ENCODE assay signal across 23 cellular contexts in the genomic region with DNA sequence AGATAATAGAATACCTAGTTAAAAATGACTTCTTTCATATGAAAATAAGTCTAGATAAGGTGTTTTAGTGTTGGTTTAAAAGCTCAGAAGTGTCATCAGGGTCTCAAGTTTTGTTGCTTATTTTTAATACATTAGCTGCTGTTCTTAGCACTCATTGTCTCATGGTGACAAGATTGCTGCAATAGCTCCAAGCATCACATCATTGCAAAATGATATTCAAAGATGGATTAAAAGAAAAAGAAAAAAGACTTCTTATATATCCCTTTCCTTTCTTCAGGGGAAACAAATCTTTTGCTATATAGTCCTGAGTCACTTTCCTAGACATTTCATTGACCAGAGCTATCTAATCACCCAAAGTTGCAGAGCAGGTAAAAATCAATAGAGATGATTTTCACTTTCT.
DNase-seq lines count a peak whose midpoint lies in the region; ATAC-seq, FAIRE-seq and TF ChIP-seq lines count a peak whose summit lies in the region.
"Had no signal": no experiment of that assay in that cellular context is flagged by ENCODE, and none has a peak within 500 bp of the region (broad histone marks: within the 10 kb centered on the region; RNA-seq: fewer than 3 reads in every experiment).

No MANE protein-coding gene starts in this region.

- no TSS peak for BruUV-seq in K562 (replicated peaks; lab: Mats Ljungman, UMichigan)

- POLR2A ChIA-PET in K562 (lab: Yijun Ruan, JAX): no interaction called here

- intact Hi-C loops in K562 (cut with micrococcal nuclease): no loop called here
- intact Hi-C loops in sigmoid colon (cut with DNase I): no loop called here
- intact Hi-C loops in kidney (cut with DNase I): no loop called here

- H3K9me3 ChIP-seq in K562 (replicated peaks; ENCODE audit: control insufficient read depth, insufficient read depth, low read depth, low read length) (no peaks in the 10 kb centered on the region), sigmoid colon (no peaks in the 10 kb centered on the region), kidney (ENCODE audit: control insufficient read depth in 1 of 2, low read length in 2 of 2) (no peaks in the 10 kb centered on the region)
- H3K9me3 ChIP-seq: A549 had no signal

- H3K36me3 Mint-ChIP-seq in activated naive CD8-positive, alpha-beta T cell: peaks cover 61% of the 10 kb centered on the region
- H3K36me3 Mint-ChIP-seq in activated naive CD8-positive, alpha-beta T cell treated with anti-CD3 and anti-CD28 coated beads for 36 hours: peaks cover 59% of the 10 kb centered on the region

- no peaks in the 10 kb centered on the region for H4K20me1 ChIP-seq in K562 (replicated peaks; ENCODE audit: control insufficient read depth, insufficient read depth, low read length)

- H3K27ac ChIP-seq in K562 (ENCODE audit: extremely low read depth, low read depth, low read length) (no peak overlapping the region), sigmoid colon (no peak overlapping the region), kidney (ENCODE audit: low read depth in 2 of 2, low read length in 2 of 2) (no peak overlapping the region)
- H3K27ac ChIP-seq: 22Rv1; A549; BLaER1 treated with 17β-estradiol and CSF1 and Interleukin-3, amounts not matched to agents 10 nM and 100 nM; C4-2B had no signal

- H3K4me1 Mint-ChIP-seq in activated naive CD8-positive, alpha-beta T cell (ENCODE audit: low read depth): peaks cover 17% of the 10 kb centered on the region
- peaks cover 9% of the 10 kb centered on the region for H3K4me1 Mint-ChIP-seq in activated naive CD8-positive, alpha-beta T cell treated with anti-CD3 and anti-CD28 coated beads for 36 hours
- H3K4me1 Mint-ChIP-seq: B cell had no signal

- CTCF ChIA-PET in K562 (lab: Yijun Ruan, JAX; ENCODE audit: low intra/inter-chr PET ratio): no interaction called here

- in situ Hi-C loops in K562 (cut with MboI): no loop called here

- H3K9me3 Mint-ChIP-seq in activated naive CD8-positive, alpha-beta T cell (ENCODE audit: low read depth): peaks cover 8% of the 10 kb centered on the region
- peaks cover 8% of the 10 kb centered on the region for H3K9me3 Mint-ChIP-seq in activated naive CD8-positive, alpha-beta T cell treated with anti-CD3 and anti-CD28 coated beads for 36 hours
- H3K9me3 Mint-ChIP-seq: CD8-positive, alpha-beta memory T cell had no signal

- no peak overlapping the region for H3K4me3 ChIP-seq in K562
- no peak overlapping the region for H3K4me3 ChIP-seq in sigmoid colon
- no peak overlapping the region for H3K4me3 ChIP-seq in kidney (ENCODE audit: low read length in 2 of 2)
- H3K4me3 ChIP-seq: A549; BLaER1 treated with 17β-estradiol and CSF1 and Interleukin-3, amounts not matched to agents 10 nM and 100 nM; GM12878 had no signal

- H3K9ac ChIP-seq in K562 (ENCODE audit: insufficient read depth in 1 of 2, low read depth in 2 of 2, low read length in 2 of 2) (no peak overlapping the region), kidney (ENCODE audit: low read length in 2 of 2) (no peak overlapping the region)
- H3K9ac ChIP-seq: BLaER1 treated with 17β-estradiol and CSF1 and Interleukin-3, amounts not matched to agents 10 nM and 100 nM had no signal

- TF ChIP-seq POLR2A in K562 (conservative IDR thresholded peaks at IDR 0.05): no peak
- no peak for TF ChIP-seq POLR2A in sigmoid colon (IDR thresholded peaks at IDR 0.05)

- no peak overlapping the region for H3K4me2 ChIP-seq in K562 (ENCODE audit: insufficient read depth, low read length)
- H3K4me2 ChIP-seq: A549; BLaER1 treated with 17β-estradiol and CSF1 and Interleukin-3, amounts not matched to agents 10 nM and 100 nM had no signal

- TF ChIP-seq CTCF in K562 (IDR thresholded peaks at IDR 0.05 in 2 of 3, conservative IDR thresholded peaks at IDR 0.05 in 1 of 3; ENCODE audit: insufficient read depth in 2 of 3, low read depth in 1 of 3, low read length in 3 of 3) (no peak), sigmoid colon (IDR thresholded peaks at IDR 0.05) (no peak), kidney (IDR thresholded peaks at IDR 0.05; ENCODE audit: borderline replicate concordance, extremely low read depth, insufficient read depth) (no peak)

- no peak for TF ChIP-seq RAD21 in K562 (CRISPR knock-in tag; conservative IDR thresholded peaks at IDR 0.05 in 1 of 2, IDR thresholded peaks at IDR 0.05 in 1 of 2)

- no peak for ATAC-seq in K562
- ATAC-seq: A549, GM12878 had no signal

- TF ChIP-seq EP300 in K562 (IDR thresholded peaks at IDR 0.05; ENCODE audit: low read length) (no peak), sigmoid colon (IDR thresholded peaks at IDR 0.05) (no peak)

- H3K27ac Mint-ChIP-seq in activated naive CD8-positive, alpha-beta T cell: peak overlapping the region; percentile 38
- no peak overlapping the region for H3K27ac Mint-ChIP-seq in activated naive CD8-positive, alpha-beta T cell treated with anti-CD3 and anti-CD28 coated beads for 36 hours
- H3K27ac Mint-ChIP-seq: B cell had no signal

- H3K27me3 ChIP-seq in K562 (ENCODE audit: control insufficient read depth in 2 of 2, insufficient read depth in 2 of 2, low read length in 2 of 2) (no peaks in the 10 kb centered on the region), sigmoid colon (no peaks in the 10 kb centered on the region)
- H3K27me3 ChIP-seq: BLaER1 treated with 17β-estradiol and CSF1 and Interleukin-3, amounts not matched to agents 10 nM and 100 nM had no signal

- no peaks in the 10 kb centered on the region for H3K79me2 ChIP-seq in K562 (ENCODE audit: control insufficient read depth, insufficient read depth, low read length)

- no peak overlapping the region for H2AFZ ChIP-seq in K562 (ENCODE audit: low read depth, low read length)

- DNase-seq in activated naive CD8-positive, alpha-beta T cell treated with anti-CD3 and anti-CD28 coated beads for 36 hours: no peak
- no peak for DNase-seq in K562 (ENCODE audit: extremely low read depth in 1 of 4, low spot score in 3 of 4)
- DNase-seq in sigmoid colon: no peak
- no peak for DNase-seq in kidney
- DNase-seq: AML-193; CD4-positive, alpha-beta T cell; CD8-positive, alpha-beta memory T cell; COR-L47; DMS 273 treated with DMSO at 0.1 percent for 48 hours; DMS153; DMS53; DMS79; DND-41; EL; GDM1 had no signal

- no peaks in the 10 kb centered on the region for H3K27me3 Mint-ChIP-seq in activated naive CD8-positive, alpha-beta T cell
- no peaks in the 10 kb centered on the region for H3K27me3 Mint-ChIP-seq in activated naive CD8-positive, alpha-beta T cell treated with anti-CD3 and anti-CD28 coated beads for 36 hours
- H3K27me3 Mint-ChIP-seq: B cell; CD4-positive, alpha-beta T cell; CD8-positive, alpha-beta memory T cell had no signal

- FAIRE-seq in K562 (lab: Jason Lieb, UNC): no peak
- no peak for FAIRE-seq in kidney (lab: Jason Lieb, UNC)
- FAIRE-seq: A549, GM12878, GM18507 had no signal

- H3K36me3 ChIP-seq in K562 (ENCODE audit: control insufficient read depth, insufficient read depth, low read length) (no peaks in the 10 kb centered on the region), sigmoid colon (no peaks in the 10 kb centered on the region), kidney (ENCODE audit: control insufficient read depth in 1 of 2, insufficient read depth in 2 of 2, low read length in 2 of 2) (no peaks in the 10 kb centered on the region)

- H3K4me1 ChIP-seq in K562 (replicated peaks in 1 of 2; ENCODE audit: control insufficient read depth in 2 of 2, insufficient read depth in 2 of 2, low read length in 2 of 2) (no peaks in the 10 kb centered on the region; a peak in 1 of 5 replicates), sigmoid colon (no peaks in the 10 kb centered on the region), kidney (ENCODE audit: control insufficient read depth in 1 of 2, insufficient read depth in 1 of 2, low read depth in 1 of 2, low read length in 2 of 2) (no peaks in the 10 kb centered on the region)
- H3K4me1 ChIP-seq: A549; BLaER1 treated with 17β-estradiol and CSF1 and Interleukin-3, amounts not matched to agents 10 nM and 100 nM had no signal

- H3K9me1 ChIP-seq in K562 (ENCODE audit: control insufficient read depth, insufficient read depth, low read length): no peaks in the 10 kb centered on the region

- no peak overlapping the region for H3K4me3 Mint-ChIP-seq in activated naive CD8-positive, alpha-beta T cell
- no peak overlapping the region for H3K4me3 Mint-ChIP-seq in activated naive CD8-positive, alpha-beta T cell treated with anti-CD3 and anti-CD28 coated beads for 36 hours
- H3K4me3 Mint-ChIP-seq: B cell; CD4-positive, alpha-beta T cell; CD8-positive, alpha-beta memory T cell had no signal

TF ChIP-seq in K562, 482 proteins besides CTCF, POLR2A, EP300 and RAD21:
- TF ChIP-seq HDAC2 (IDR thresholded peaks at IDR 0.05) (no peak), CREM (IDR thresholded peaks at IDR 0.05; ENCODE audit: low read depth) (no peak), RBM25 (IDR thresholded peaks at IDR 0.05; ENCODE audit: low read depth, low read length, severe bottlenecking) (peak; percentile 95)
- TF ChIP-seq, protein P1, sequence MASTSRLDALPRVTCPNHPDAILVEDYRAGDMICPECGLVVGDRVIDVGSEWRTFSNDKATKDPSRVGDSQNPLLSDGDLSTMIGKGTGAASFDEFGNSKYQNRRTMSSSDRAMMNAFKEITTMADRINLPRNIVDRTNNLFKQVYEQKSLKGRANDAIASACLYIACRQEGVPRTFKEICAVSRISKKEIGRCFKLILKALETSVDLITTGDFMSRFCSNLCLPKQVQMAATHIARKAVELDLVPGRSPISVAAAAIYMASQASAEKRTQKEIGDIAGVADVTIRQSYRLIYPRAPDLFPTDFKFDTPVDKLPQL (IDR thresholded peaks at IDR 0.05; ENCODE audit: extremely low read depth, insufficient read length): no peak
